In the genomic region with DNA sequence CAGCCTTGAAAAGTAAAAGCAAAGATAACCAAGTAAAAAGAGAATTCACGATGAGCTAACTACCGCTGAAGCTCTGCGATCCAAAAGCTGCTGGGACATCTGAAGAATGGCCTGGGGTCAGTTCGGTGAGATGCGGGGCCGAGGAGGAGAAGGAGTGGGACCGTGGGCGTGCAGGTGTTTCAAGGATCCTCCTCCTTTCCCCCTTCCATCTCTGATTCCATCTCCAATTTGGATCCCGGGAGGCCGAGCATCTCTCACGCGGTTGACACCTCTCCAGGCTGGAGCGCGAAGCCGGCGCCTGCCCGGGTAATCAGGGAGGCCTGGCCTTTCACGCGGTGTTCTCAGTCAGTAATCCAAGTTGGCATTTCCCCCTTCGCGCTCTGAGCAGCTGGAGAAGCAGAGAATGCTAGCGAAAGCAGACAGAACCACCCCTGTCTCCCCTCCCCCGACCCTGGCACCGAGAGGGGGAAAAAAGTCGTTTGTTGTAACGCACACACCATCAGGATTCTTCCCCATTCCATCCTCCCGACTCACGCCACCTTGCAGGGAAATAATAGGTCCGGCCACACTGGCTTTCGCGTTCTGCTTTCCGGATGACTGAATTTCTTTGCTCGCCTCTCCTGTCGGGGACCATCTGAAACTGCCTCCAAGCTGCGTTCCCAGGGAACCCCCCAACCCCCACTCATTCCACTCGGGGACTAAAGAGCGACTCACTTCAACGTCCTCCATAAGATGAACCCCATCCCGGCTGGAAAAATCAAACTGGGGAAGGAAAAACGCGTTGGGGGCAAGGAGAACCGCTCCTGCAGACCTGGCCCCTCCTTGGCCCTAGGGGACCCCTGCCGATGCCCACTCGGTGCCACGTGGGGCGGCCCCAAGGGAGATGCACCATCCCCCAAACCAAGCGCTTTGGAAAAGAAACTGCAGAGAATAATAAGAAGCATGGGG, we compare ENCODE assay signal across 8 cellular contexts. TPM values are rescaled to one million over a fixed set of nuclear protein-coding genes. Genes with fewer than 3 reads are reported as not detected.
DNase-seq lines count a peak whose midpoint lies in the region; ATAC-seq and TF ChIP-seq lines count a peak whose summit lies in the region.

No MANE protein-coding gene starts in this region.

- H3K4me3 Mint-ChIP-seq in CD4-positive, CD25-positive, alpha-beta regulatory T cell: peak overlapping the region; percentile 70 to 85 (median 75)
- peak overlapping the region; percentile 80 for H3K4me3 Mint-ChIP-seq in HFFc6
- H3K4me3 Mint-ChIP-seq in naive B cell: peak overlapping the region; percentile 55 to 87 (median 83)

- H3K4me1 ChIP-seq in CD4-positive, CD25-positive, alpha-beta regulatory T cell (ENCODE audit: control insufficient read depth, insufficient read depth, low read length, poor library complexity, severe bottlenecking): peaks cover 29% of the 10 kb centered on the region
- H3K4me1 ChIP-seq in ascending aorta: peaks cover 7 to 20% of the 10 kb centered on the region in 2 donors

- no peak for ATAC-seq in CD4-positive, CD25-positive, alpha-beta regulatory T cell (ENCODE audit: low read depth in 2 of 2)
- ATAC-seq in naive B cell (ENCODE audit: low read depth in 2 of 2) (peak; percentile 30 to 34), GM18505 (IDR thresholded peaks at IDR 0.05; ENCODE audit: unreplicated experiment) (no peak), GM19324 (IDR thresholded peaks at IDR 0.05; ENCODE audit: low FRiP score, unreplicated experiment) (no peak), GM18520 (IDR thresholded peaks at IDR 0.05; ENCODE audit: unreplicated experiment) (no peak)

- peaks cover 8% of the 10 kb centered on the region for H3K36me3 Mint-ChIP-seq in CD4-positive, CD25-positive, alpha-beta regulatory T cell
- H3K36me3 Mint-ChIP-seq in HFFc6 (ENCODE audit: low read depth) (0 out of 2 replicates have a peak, but pooled peaks cover 9% of the 10 kb centered on the region), naive B cell (peaks cover 12 to 14% of the 10 kb centered on the region in 2 donors)

- DNase-seq in CD4-positive, CD25-positive, alpha-beta regulatory T cell: no peak
- DNase-seq in HFFc6 (peak; percentile 21), ascending aorta (ENCODE audit: low spot score in 2 of 2) (no peak), naive B cell (no peak), SW480 (ENCODE audit: low spot score) (no peak)

- no peaks in the 10 kb centered on the region for H3K9me3 ChIP-seq in CD4-positive, CD25-positive, alpha-beta regulatory T cell (ENCODE audit: control insufficient read depth in 2 of 2, low read length in 2 of 2)
- H3K9me3 ChIP-seq in ascending aorta: no peaks in the 10 kb centered on the region

- peaks cover 52% of the 10 kb centered on the region for H3K27me3 ChIP-seq in CD4-positive, CD25-positive, alpha-beta regulatory T cell (ENCODE audit: control insufficient read depth, insufficient read depth, low read length)
- peaks cover 20% of the 10 kb centered on the region for H3K27me3 ChIP-seq in ascending aorta

- peaks cover 93% of the 10 kb centered on the region for H3K27me3 Mint-ChIP-seq in CD4-positive, CD25-positive, alpha-beta regulatory T cell
- H3K27me3 Mint-ChIP-seq in HFFc6 (ENCODE audit: insufficient read depth) (peaks cover 59% of the 10 kb centered on the region), naive B cell (peaks cover 73 to 88% (median 81%) of the 10 kb centered on the region in 3 donors)

- no peak overlapping the region for H3K27ac ChIP-seq in CD4-positive, CD25-positive, alpha-beta regulatory T cell (ENCODE audit: insufficient read depth, low read length, poor library complexity, severe bottlenecking)
- H3K27ac ChIP-seq in ascending aorta: no peak overlapping the region

- no peaks in the 10 kb centered on the region for H3K36me3 ChIP-seq in CD4-positive, CD25-positive, alpha-beta regulatory T cell (ENCODE audit: control insufficient read depth, insufficient read depth, low read length)
- no peaks in the 10 kb centered on the region for H3K36me3 ChIP-seq in ascending aorta

- peaks cover 0 to 10% (median 0%) of the 10 kb centered on the region in 7 donors for H3K9me3 Mint-ChIP-seq in CD4-positive, CD25-positive, alpha-beta regulatory T cell
- H3K9me3 Mint-ChIP-seq in HFFc6: no peaks in the 10 kb centered on the region
- peaks cover 0 to 39% (median 12%) of the 10 kb centered on the region in 7 donors for H3K9me3 Mint-ChIP-seq in naive B cell

- intact Hi-C loops in ascending aorta (cut with DNase I): no loop called here

- H3K4me1 Mint-ChIP-seq in CD4-positive, CD25-positive, alpha-beta regulatory T cell: peaks cover 15 to 42% (median 31%) of the 10 kb centered on the region in 4 donors
- peaks cover 26% of the 10 kb centered on the region for H3K4me1 Mint-ChIP-seq in HFFc6 (ENCODE audit: low read depth)
- H3K4me1 Mint-ChIP-seq in naive B cell: peaks cover 34 to 39% (median 38%) of the 10 kb centered on the region in 3 donors

- TF ChIP-seq POLR2A in GM18505 (IDR thresholded peaks at IDR 0.05; ENCODE audit: borderline replicate concordance, extremely low read depth, insufficient read depth, insufficient read length): no peak

- TF ChIP-seq CTCF in HFFc6 (IDR thresholded peaks at IDR 0.05) (no peak), ascending aorta (IDR thresholded peaks at IDR 0.05) (no peak)

- no peak overlapping the region for H3K27ac Mint-ChIP-seq in CD4-positive, CD25-positive, alpha-beta regulatory T cell
- H3K27ac Mint-ChIP-seq in HFFc6 (no peak overlapping the region), naive B cell (peak overlapping the region in 5 of 6 donors; percentile 36 to 89 (median 86))

- no peak overlapping the region for H3K4me3 ChIP-seq in CD4-positive, CD25-positive, alpha-beta regulatory T cell (ENCODE audit: low read depth, low read length)
- peak overlapping the region; percentile 44 to 52 for H3K4me3 ChIP-seq in ascending aorta

RNA-seq across cellular contexts. Expression of gene NEUROG2, which starts 6.5 kb away (rescaled TPM):
- not detected for total RNA-seq in CD4-positive, CD25-positive, alpha-beta regulatory T cell
- polyA plus RNA-seq in CD4-positive, CD25-positive, alpha-beta regulatory T cell: not detected
- not detected for total RNA-seq in HFFc6 (2021; fragmentation: NEBNext Ultra II Directional; extraction: Animal tissue kit (Norgen Biotek cat#: 25700))
- not detected for total RNA-seq in ascending aorta
- not detected for polyA plus RNA-seq in naive B cell (ENCODE audit: low read depth in 6 of 6)

Comparison
In these comparisons a context has a peak if more than half of its experiments do, and no peak if none do; other contexts are left out.
1. ATAC-seq: peak in naive B cell (2 of 2); none in CD4-positive, CD25-positive, alpha-beta regulatory T cell (0 of 2), GM18505 (single experiment), GM19324 (single experiment) and GM18520 (single experiment).
2. H3K27ac Mint-ChIP-seq: peak in naive B cell (5 of 6); none in CD4-positive, CD25-positive, alpha-beta regulatory T cell (0 of 3) and HFFc6 (single experiment).
3. Peak in every context shown above with its lines, with median percentiles within 50 percentile points of each other: H3K4me3 Mint-ChIP-seq.